In genomic region chr17:65270932-65271700, GRCh38 we compare ENCODE assay signal across 16 cellular contexts.
DNase-seq lines count a peak whose midpoint lies in the region; ATAC-seq and TF ChIP-seq lines count a peak whose summit lies in the region.
"Had no signal": no experiment of that assay in that cellular context is flagged by ENCODE, and none has a peak within 500 bp of the region (broad histone marks: within the 10 kb centered on the region; RNA-seq: fewer than 3 reads in every experiment).

No MANE protein-coding gene starts in this region.

- no peak overlapping the region for H3K4ac ChIP-seq in mesenchymal stem cell (ENCODE audit: low read depth in 1 of 2, low read length in 2 of 2)

- H3K23ac ChIP-seq in mesenchymal stem cell (ENCODE audit: low read length in 2 of 2): no peak overlapping the region

- no peak for DNase-seq in GM23338 (ENCODE audit: low spot score)
- peak; percentile 30 for DNase-seq in brain pericyte (ENCODE audit: low read depth, low spot score)
- DNase-seq in mesenchymal stem cell: no peak
- peak; percentile 63 for DNase-seq in smooth muscle cell of the brain vasculature (ENCODE audit: low read depth, low spot score)
- no peak for DNase-seq in activated naive CD4-positive, alpha-beta T cell treated with anti-CD3 and anti-CD28 coated beads, Interleukin-2, amount 50 U/mL, for 16 hours
- DNase-seq in PC-3: no peak
- no peak for DNase-seq in cortex of kidney (lab: John Stamatoyannopoulos, UW)
- DNase-seq: COR-L47, DMS153, EL, HCEC 1CT, NCI-H1436, NCI-H2029 treated with DMSO at 0.1 percent for 48 hours, NCI-H510A treated with DMSO at 0.1 percent for 48 hours had no signal

- H3K27ac ChIP-seq in GM23338 (ENCODE audit: low read depth) (no peak overlapping the region), mesenchymal stem cell (ENCODE audit: low read length, poor library complexity, severe bottlenecking) (no peak overlapping the region), PC-3 (ENCODE audit: low read length) (no peak overlapping the region)
- H3K27ac ChIP-seq: C4-2B had no signal

- POLR2A ChIA-PET in PC-3 (lab: Charles Lee; ENCODE audit: unreplicated experiment): no interaction called here

- H2AFZ ChIP-seq in GM23338: peak overlapping the region; percentile 73
- H2AFZ ChIP-seq in mesenchymal stem cell (ENCODE audit: low read depth, low read length): no peak overlapping the region
- H2AFZ ChIP-seq in PC-3 (ENCODE audit: low read length): no peak overlapping the region

- H2AK5ac ChIP-seq in mesenchymal stem cell (ENCODE audit: low read length, severe bottlenecking): no peak overlapping the region

- BruUV-seq in PC-3 (replicated peaks; lab: Mats Ljungman, UMichigan): no TSS peak

- no peak overlapping the region for H3K4me2 ChIP-seq in GM23338
- H3K4me2 ChIP-seq in mesenchymal stem cell (ENCODE audit: low read length, poor library complexity, severe bottlenecking): no peak overlapping the region
- no peak overlapping the region for H3K4me2 ChIP-seq in PC-3 (ENCODE audit: low read length)

- H3K4me3 ChIP-seq in GM23338: no peak overlapping the region
- no peak overlapping the region for H3K4me3 ChIP-seq in mesenchymal stem cell (ENCODE audit: insufficient read depth in 1 of 2, low read depth in 1 of 2, low read length in 2 of 2)
- H3K4me3 ChIP-seq in PC-3 (ENCODE audit: low read length): no peak overlapping the region

- H3K4me1 Mint-ChIP-seq in GM23338: peaks cover 4% of the 10 kb centered on the region; the same call in 2 of the 3 replicates

- peaks cover 3% of the 10 kb centered on the region; the same call in 2 of the 3 replicates for H3K9me3 Mint-ChIP-seq in GM23338

- CTCF ChIA-PET in PC-3 (lab: Charles Lee): no interaction called here

- H2BK12ac ChIP-seq in mesenchymal stem cell (ENCODE audit: low read length in 2 of 2): no peak overlapping the region

- H3K36me3 ChIP-seq in GM23338 (ENCODE audit: insufficient read depth): no peaks in the 10 kb centered on the region
- no peaks in the 10 kb centered on the region for H3K36me3 ChIP-seq in mesenchymal stem cell (ENCODE audit: control insufficient read depth in 1 of 2, insufficient read depth in 2 of 2, low read depth in 1 of 2, low read length in 2 of 2)
- H3K36me3 ChIP-seq in PC-3 (ENCODE audit: low read depth, low read length): no peaks in the 10 kb centered on the region

- H3K27me3 ChIP-seq in GM23338 (ENCODE audit: insufficient read depth) (no peaks in the 10 kb centered on the region), mesenchymal stem cell (ENCODE audit: control insufficient read depth in 1 of 2, insufficient read depth in 1 of 2, low read length in 2 of 2) (no peaks in the 10 kb centered on the region), PC-3 (ENCODE audit: low read length) (no peaks in the 10 kb centered on the region)

- no peaks in the 10 kb centered on the region for H3K79me1 ChIP-seq in mesenchymal stem cell (replicated peaks; ENCODE audit: low read length, poor library complexity, severe bottlenecking)

- H2BK15ac ChIP-seq in mesenchymal stem cell (ENCODE audit: low read depth, poor library complexity, severe bottlenecking): no peak overlapping the region

- H3K18ac ChIP-seq in mesenchymal stem cell (ENCODE audit: low read depth in 1 of 2, low read length in 2 of 2): no peak overlapping the region

- no peaks in the 10 kb centered on the region for H4K20me1 ChIP-seq in GM23338 (replicated peaks; ENCODE audit: insufficient read depth)
- no peaks in the 10 kb centered on the region for H4K20me1 ChIP-seq in PC-3 (ENCODE audit: low read length)

- H4K91ac ChIP-seq in mesenchymal stem cell (ENCODE audit: low read length): no peak overlapping the region

- WGBS in mesenchymal stem cell: 70% methylated on average over 16 of the region's 19 CpGs

- TF ChIP-seq CTCF in GM23338 (conservative IDR thresholded peaks at IDR 0.05; ENCODE audit: low read depth in 2 of 2): no peak
- TF ChIP-seq CTCF in PC-3 (conservative IDR thresholded peaks at IDR 0.05; ENCODE audit: low read depth, low read length): no peak

- no peaks in the 10 kb centered on the region for H3K27me3 Mint-ChIP-seq in GM23338 (ENCODE audit: insufficient read depth, low read depth, poor library complexity)

- no peak overlapping the region for H3K4me3 Mint-ChIP-seq in GM23338

- no peaks in the 10 kb centered on the region for H3K36me3 Mint-ChIP-seq in GM23338 (ENCODE audit: low read depth)

- ATAC-seq in GM23338 (peak; percentile 77), GM18870 (IDR thresholded peaks at IDR 0.05; ENCODE audit: unreplicated experiment) (no peak), PC-3 (no peak)

- no peak overlapping the region for H4K8ac ChIP-seq in mesenchymal stem cell (ENCODE audit: low read length)

- H3F3A ChIP-seq in GM23338 (replicated peaks; ENCODE audit: low read depth) (no peaks in the 10 kb centered on the region), PC-3 (ENCODE audit: low read length, unreplicated experiment) (no peaks in the 10 kb centered on the region)

- no peak overlapping the region for H2BK5ac ChIP-seq in mesenchymal stem cell (ENCODE audit: low read depth, low read length, poor library complexity, severe bottlenecking)

- H3K79me2 ChIP-seq in GM23338 (replicated peaks; ENCODE audit: insufficient read depth) (no peaks in the 10 kb centered on the region), PC-3 (ENCODE audit: low read length) (no peaks in the 10 kb centered on the region)

- H3K9ac ChIP-seq in mesenchymal stem cell (ENCODE audit: low read length): peak overlapping the region; percentile 24
- H3K9ac ChIP-seq in PC-3 (ENCODE audit: low read length): no peak overlapping the region

- H3K14ac ChIP-seq in mesenchymal stem cell (ENCODE audit: low read length in 2 of 2): no peak overlapping the region

- intact Hi-C loops in PC-3 (cut with micrococcal nuclease): no loop called here

- H3K9me2 ChIP-seq in GM23338 (ENCODE audit: insufficient read depth) (peaks cover 2% of the 10 kb centered on the region; the same call in 1 of the 2 replicates), PC-3 (replicated peaks; ENCODE audit: low read length) (no peaks in the 10 kb centered on the region)

- 0 out of 2 replicates have a peak overlapping the region, but pooled peaks have one; percentile 17 for H3K27ac Mint-ChIP-seq in GM23338

- H3K9me3 ChIP-seq in mesenchymal stem cell (ENCODE audit: control insufficient read depth, low read length) (no peaks in the 10 kb centered on the region), PC-3 (ENCODE audit: low read length) (no peaks in the 10 kb centered on the region; the same call in 1 of the 2 replicates)

- no peak overlapping the region for H2BK120ac ChIP-seq in mesenchymal stem cell (ENCODE audit: low read depth, low read length)

- no peaks in the 10 kb centered on the region for H3K4me1 ChIP-seq in GM23338 (ENCODE audit: insufficient read depth)
- H3K4me1 ChIP-seq in mesenchymal stem cell (ENCODE audit: control insufficient read depth, insufficient read depth, low read depth, low read length): no peaks in the 10 kb centered on the region
- no peaks in the 10 kb centered on the region for H3K4me1 ChIP-seq in PC-3 (ENCODE audit: insufficient read depth, low read length)

TF ChIP-seq in GM23338, 12 proteins besides CTCF, POLR2A, EP300 and RAD21 (continues in another document):
- TF ChIP-seq CREB1 (CRISPR knock-in tag; IDR thresholded peaks at IDR 0.05; ENCODE audit: low read depth) (no peak), EZH2 (IDR thresholded peaks at IDR 0.05; ENCODE audit: low read depth, unreplicated experiment) (no peak), NANOG (IDR thresholded peaks at IDR 0.05; ENCODE audit: borderline replicate concordance) (no peak)

Comparison
In these comparisons a context has a peak if more than half of its experiments do, and no peak if none do; other contexts are left out.
1. DNase-seq: peak in brain pericyte (single experiment) and smooth muscle cell of the brain vasculature (single experiment); none in GM23338 (single experiment), mesenchymal stem cell (single experiment), activated naive CD4-positive, alpha-beta T cell treated with anti-CD3 and anti-CD28 coated beads, Interleukin-2, amount 50 U/mL, for 16 hours (single experiment), PC-3 (single experiment) and cortex of kidney (single experiment).